10 cellular contexts compared by ENCODE assay signal in genomic region chr14:52917732-52918131, GRCh38. TPM values are rescaled to one million over a fixed set of nuclear protein-coding genes. Genes with fewer than 3 reads are reported as not detected.
A peak's percentile ranks its signal among the peaks of the same experiment; 100 is the strongest.
DNase-seq lines count a peak whose midpoint lies in the region; ATAC-seq and TF ChIP-seq lines count a peak whose summit lies in the region.
"Had no signal": no experiment of that assay in that cellular context is flagged by ENCODE, and none has a peak within 500 bp of the region (broad histone marks: within the 10 kb centered on the region; RNA-seq: fewer than 3 reads in every experiment).

No MANE protein-coding gene starts in this region.

- DNase-seq in Peyer's patch = no peak
- DNase-seq in epithelial cell of esophagus (ENCODE audit: low read depth) = peak; percentile 10
- no peak for DNase-seq in osteoblast (ENCODE audit: insufficient read length, low spot score, missing footprints)
- no peak for DNase-seq in NCI-H1417 treated with DMSO at 0.1 percent for 48 hours (lab: John Stamatoyannopoulos, UW)
- DNase-seq: erythroblast had no signal

- peak overlapping the region; percentile 51 to 91 (median 79); a peak in 21 of 22 replicates for H3K27ac ChIP-seq in BLaER1 treated with 17β-estradiol and CSF1 and Interleukin-3, amounts not matched to agents 10 nM and 100 nM
- H3K27ac ChIP-seq in Peyer's patch (peak overlapping the region in 3 of 4 donors; percentile 8 to 48 (median 8)), osteoblast (ENCODE audit: low read depth, low read length) (peak overlapping the region; percentile 25)

- peaks cover 92% of the 10 kb centered on the region for H3K79me2 ChIP-seq in osteoblast (ENCODE audit: insufficient read depth, low read length)

- H3K36me3 ChIP-seq in BLaER1 treated with 17β-estradiol and CSF1 and Interleukin-3, amounts not matched to agents 10 nM and 100 nM = no peaks in the 10 kb centered on the region
- no peaks in the 10 kb centered on the region for H3K36me3 ChIP-seq in Peyer's patch
- peaks cover 52% of the 10 kb centered on the region for H3K36me3 ChIP-seq in osteoblast (ENCODE audit: insufficient read depth, low read length)

- H3K27me3 ChIP-seq in BLaER1 treated with 17β-estradiol and CSF1 and Interleukin-3, amounts not matched to agents 10 nM and 100 nM = no peaks in the 10 kb centered on the region
- H3K27me3 ChIP-seq in Peyer's patch = no peaks in the 10 kb centered on the region
- H3K27me3 ChIP-seq in osteoblast (ENCODE audit: insufficient read depth, low read length) = no peaks in the 10 kb centered on the region

- ATAC-seq in GM21825 (IDR thresholded peaks at IDR 0.05; ENCODE audit: unreplicated experiment) (no peak), GM21390 (IDR thresholded peaks at IDR 0.05; ENCODE audit: unreplicated experiment) (no peak), GM18861 (IDR thresholded peaks at IDR 0.05; ENCODE audit: unreplicated experiment) (no peak)

- peaks cover 24 to 61% (median 43%) of the 10 kb centered on the region in 10 experiments for H3K4me1 ChIP-seq in BLaER1 treated with 17β-estradiol and CSF1 and Interleukin-3, amounts not matched to agents 10 nM and 100 nM
- peaks cover 0 to 31% (median 11%) of the 10 kb centered on the region in 4 donors for H3K4me1 ChIP-seq in Peyer's patch
- peaks cover 62% of the 10 kb centered on the region for H3K4me1 ChIP-seq in osteoblast (ENCODE audit: insufficient read depth, low read length)

- no peak for TF ChIP-seq CTCF in Peyer's patch (IDR thresholded peaks at IDR 0.05)
- no peak for TF ChIP-seq CTCF in epithelial cell of esophagus (IDR thresholded peaks at IDR 0.05; ENCODE audit: insufficient read depth, low read depth, low read length, missing control alignments)
- no peak for TF ChIP-seq CTCF in osteoblast (IDR thresholded peaks at IDR 0.05; ENCODE audit: extremely low read depth, low read depth, low read length)

- TF ChIP-seq POLR2A in Peyer's patch (IDR thresholded peaks at IDR 0.05) = no peak

- H4K20me1 ChIP-seq in BLaER1 treated with 17β-estradiol and CSF1 and Interleukin-3, amounts not matched to agents 10 nM and 100 nM = no peaks in the 10 kb centered on the region
- peaks cover 57% of the 10 kb centered on the region for H4K20me1 ChIP-seq in osteoblast (ENCODE audit: insufficient read depth, low read length)

- peak overlapping the region in 8 of 11 experiments; percentile 29 to 71 (median 54); a peak in 13 of 22 replicates for H3K9ac ChIP-seq in BLaER1 treated with 17β-estradiol and CSF1 and Interleukin-3, amounts not matched to agents 10 nM and 100 nM

- H2AFZ ChIP-seq in osteoblast (ENCODE audit: low read length) = no peak overlapping the region

- H3K4me2 ChIP-seq in BLaER1 treated with 17β-estradiol and CSF1 and Interleukin-3, amounts not matched to agents 10 nM and 100 nM = peak overlapping the region; percentile 72 to 88 (median 82)
- peak overlapping the region; percentile 50 for H3K4me2 ChIP-seq in osteoblast (ENCODE audit: insufficient read depth, low read length)

- H3K9me3 ChIP-seq in BLaER1 treated with 17β-estradiol and CSF1 and Interleukin-3, amounts not matched to agents 10 nM and 100 nM (replicated peaks in 1 of 11) = peaks cover 0 to 4% (median 0%) of the 10 kb centered on the region in 11 experiments; a peak in 3 of 22 replicates
- H3K9me3 ChIP-seq in Peyer's patch (no peaks in the 10 kb centered on the region), osteoblast (ENCODE audit: low read depth, low read length) (no peaks in the 10 kb centered on the region)

- H3K4me3 ChIP-seq in BLaER1 treated with 17β-estradiol and CSF1 and Interleukin-3, amounts not matched to agents 10 nM and 100 nM = no peak overlapping the region
- H3K4me3 ChIP-seq in Peyer's patch = no peak overlapping the region
- H3K4me3 ChIP-seq in epithelial cell of esophagus (ENCODE audit: low read length) = no peak overlapping the region
- no peak overlapping the region for H3K4me3 ChIP-seq in osteoblast (ENCODE audit: insufficient read depth, low read length)

RNA-seq across cellular contexts. Expression of gene FERMT2, which starts 33.1 kb away (rescaled TPM):
- total RNA-seq in Peyer's patch (10 to 100 TPM in 3 of 4 donors, 1 to 10 TPM in 1; 10.0 to 59.4 (median 12.4) TPM), osteoblast (220 and 280 TPM in 2 replicates)
- total RNA-seq: HT-29 had no signal

Comparison
In these comparisons a context has a peak if more than half of its experiments do, and no peak if none do; other contexts are left out.
1. H3K27ac ChIP-seq: peak in every context shown above with its lines; median percentile 79 in BLaER1 treated with 17β-estradiol and CSF1 and Interleukin-3, amounts not matched to agents 10 nM and 100 nM; 25 in osteoblast; 8 in Peyer's patch.